Comparison of ENCODE assay signal across 24 cellular contexts in genomic region chr13:28438598-28439334, GRCh38.
"Had no signal": no experiment of that assay in that cellular context is flagged by ENCODE, and none has a peak within 500 bp of the region (broad histone marks: within the 10 kb centered on the region; RNA-seq: fewer than 3 reads in every experiment).

No MANE protein-coding gene starts in this region.

- H3K36me3 ChIP-seq: gastrocnemius medialis, sigmoid colon, tibial nerve had no signal

- FAIRE-seq: kidney, urothelium cell line had no signal

- H3K4me1 ChIP-seq: sigmoid colon had no signal

- H3K9me3 ChIP-seq: gastrocnemius medialis had no signal

- ATAC-seq: esophagus mucosa, gastrocnemius medialis, heart left ventricle, left lobe of liver had no signal

- H3K4me3 ChIP-seq: coronary artery, gastrocnemius medialis, heart left ventricle, lung, sigmoid colon, tibial nerve had no signal

- H3K27me3 ChIP-seq: brain microvascular endothelial cell, gastrocnemius medialis, heart left ventricle, sigmoid colon, tibial nerve had no signal

- DNase-seq: activated CD4-positive, alpha-beta T cell treated with anti-CD3 and anti-CD28 coated beads, Interleukin-2, amount 50 U/mL, for 1 hour; activated CD4-positive, CD25-positive, alpha-beta regulatory T cell treated with anti-CD3 and anti-CD28 coated beads, Interleukin-2, amount 50 U/mL, for 72 hours; activated CD8-positive, alpha-beta memory T cell treated with anti-CD3 and anti-CD28 coated beads for 24 hours; activated CD8-positive, alpha-beta memory T cell treated with anti-CD3 and anti-CD28 coated beads, Interleukin-2, amount 50 U/mL, for 48 hours; activated effector memory CD4-positive, alpha-beta T cell treated with Interleukin-2 at 50 U/mL for 16 hours; activated naive CD4-positive, alpha-beta T cell treated with anti-CD3 and anti-CD28 coated beads, Interleukin-2, amount 50 U/mL, for 16 hours; activated T-cell treated with anti-CD3 and anti-CD28 coated beads, Interleukin-2, amount 50 U/mL, for 48 hours; aorta; brain microvascular endothelial cell; central memory CD4-positive, alpha-beta T cell; gastrocnemius medialis; heart left ventricle; kidney; occipital lobe; posterior cingulate gyrus; sigmoid colon; stimulated activated naive CD4-positive, alpha-beta T cell; T1000 had no signal

- H3K27ac ChIP-seq: brain microvascular endothelial cell, coronary artery, gastrocnemius medialis, heart left ventricle, sigmoid colon, tibial nerve had no signal
